Comparison of ENCODE assay signal across 22 cellular contexts in genomic region chr12:67427336-67427735, GRCh38.
"Had no signal": no experiment of that assay in that cellular context is flagged by ENCODE, and none has a peak within 500 bp of the region (broad histone marks: within the 10 kb centered on the region; RNA-seq: fewer than 3 reads in every experiment).

No MANE protein-coding gene starts in this region.

- H3K36me3 Mint-ChIP-seq: activated naive CD4-positive, alpha-beta T cell treated with anti-CD3 and anti-CD28 coated beads, Interleukin-2, amount 50 U/mL, for 24 hours; stimulated activated memory B cell treated with anti-CD40 and anti-IgM and Interleukin-4, amounts not matched to agents 10 μg/mL and 1 μg/mL and 100 μg/mL, for 72 hours; WTC11 had no signal

- H3K27me3 ChIP-seq: body of pancreas, stomach, suprapubic skin, tibial nerve, uterus had no signal

- DNase-seq: activated gamma-delta T cell treated with Interleukin-2 at 50 U/mL for 16 hours; activated T-cell treated with anti-CD3 and anti-CD28 coated beads, Interleukin-2, amount 50 U/mL, for 1 hour; anterior cingulate cortex; body of pancreas; caudate nucleus; dermis blood vessel endothelial cell; effector memory CD4-positive, alpha-beta T cell; glutamatergic neuron; hypothalamus; left ventricle myocardium inferior; midbrain; stimulated activated CD4-positive, alpha-beta T cell treated with anti-CD3 and anti-CD28 coated beads, Interleukin-15, amount 100 ng/mL, for 24 hours; stomach; T-helper 9 cell; uterus had no signal

- ATAC-seq: body of pancreas; sciatic nerve; stimulated activated memory B cell treated with anti-CD40 and anti-IgM and Interleukin-4, amounts not matched to agents 10 μg/mL and 1 μg/mL and 100 μg/mL, for 72 hours; WTC11 had no signal

- H3K4me1 Mint-ChIP-seq: stimulated activated memory B cell treated with anti-CD40 and anti-IgM and Interleukin-4, amounts not matched to agents 10 μg/mL and 1 μg/mL and 100 μg/mL, for 72 hours had no signal

- H3K27ac ChIP-seq: stomach, suprapubic skin, tibial nerve, uterus had no signal

- H3K27ac Mint-ChIP-seq: activated naive CD4-positive, alpha-beta T cell treated with anti-CD3 and anti-CD28 coated beads, Interleukin-2, amount 50 U/mL, for 24 hours; stimulated activated memory B cell treated with anti-CD40 and anti-IgM and Interleukin-4, amounts not matched to agents 10 μg/mL and 1 μg/mL and 100 μg/mL, for 72 hours; WTC11 had no signal

- H3K27me3 Mint-ChIP-seq: activated naive CD4-positive, alpha-beta T cell treated with anti-CD3 and anti-CD28 coated beads, Interleukin-2, amount 50 U/mL, for 24 hours had no signal

- H3K4me3 Mint-ChIP-seq: activated naive CD4-positive, alpha-beta T cell treated with anti-CD3 and anti-CD28 coated beads, Interleukin-2, amount 50 U/mL, for 24 hours; neural crest cell; stimulated activated memory B cell treated with anti-CD40 and anti-IgM and Interleukin-4, amounts not matched to agents 10 μg/mL and 1 μg/mL and 100 μg/mL, for 72 hours; WTC11 had no signal

- H3K9me3 Mint-ChIP-seq: activated naive CD4-positive, alpha-beta T cell treated with anti-CD3 and anti-CD28 coated beads, Interleukin-2, amount 50 U/mL, for 24 hours; stimulated activated memory B cell treated with anti-CD40 and anti-IgM and Interleukin-4, amounts not matched to agents 10 μg/mL and 1 μg/mL and 100 μg/mL, for 72 hours had no signal
